24 cellular contexts compared by ENCODE assay signal in genomic region chr6:162468326-162468725, GRCh38.
A peak's percentile ranks its signal among the peaks of the same experiment; 100 is the strongest.
DNase-seq lines count a peak whose midpoint lies in the region; ATAC-seq and TF ChIP-seq lines count a peak whose summit lies in the region.
"Had no signal": no experiment of that assay in that cellular context is flagged by ENCODE, and none has a peak within 500 bp of the region (broad histone marks: within the 10 kb centered on the region; RNA-seq: fewer than 3 reads in every experiment).

No MANE protein-coding gene starts in this region.

- no peak for TF ChIP-seq POLR2A in gastrocnemius medialis (IDR thresholded peaks at IDR 0.05)

- H3K27ac ChIP-seq in heart right ventricle (peak overlapping the region in 9 of 10 donors; percentile 28 to 85 (median 76)), gastrocnemius medialis (peak overlapping the region in 2 of 4 donors; percentile 46 to 58)
- H3K27ac ChIP-seq: colonic mucosa, epithelial cell of prostate, gastroesophageal sphincter, PC-9, spleen, transverse colon, WERI-Rb-1 had no signal

- H3K27me3 ChIP-seq in BJ (ENCODE audit: control insufficient read depth, insufficient read depth, low read length) (no peaks in the 10 kb centered on the region), heart right ventricle (no peaks in the 10 kb centered on the region), gastrocnemius medialis (no peaks in the 10 kb centered on the region)
- H3K27me3 ChIP-seq: colonic mucosa, gastroesophageal sphincter, spleen, transverse colon had no signal

- TF ChIP-seq CTCF in BJ (IDR thresholded peaks at IDR 0.05; ENCODE audit: insufficient read depth, low read depth, low read length) (no peak), astrocyte of the spinal cord (IDR thresholded peaks at IDR 0.05; ENCODE audit: low read depth, low read length) (no peak), heart right ventricle (IDR thresholded peaks at IDR 0.05) (no peak), gastrocnemius medialis (IDR thresholded peaks at IDR 0.05 in 4 of 5, conservative IDR thresholded peaks at IDR 0.05 in 1 of 5) (no peak), GM13977 (IDR thresholded peaks at IDR 0.05; ENCODE audit: extremely low read depth, insufficient read depth, missing control alignments) (no peak)

- ATAC-seq in heart right ventricle (peak; percentile 68 to 94 (median 84)), gastrocnemius medialis (peak; percentile 51 to 56), HG03460 (IDR thresholded peaks at IDR 0.05; ENCODE audit: unreplicated experiment) (no peak)
- ATAC-seq: activated T-cell treated with anti-CD3 and anti-CD28 coated beads, Interleukin-2, amount 50 U/mL, for 4 hours; gastroesophageal sphincter; natural killer cell treated with Interleukin-12 subunit alpha and Interleukin-12 subunit beta and Interleukin-15 and Interleukin-18, amount 100 ng/mL, for 72 hours had no signal

- H3K36me3 ChIP-seq in BJ (ENCODE audit: control insufficient read depth, insufficient read depth, low read length), result no peaks in the 10 kb centered on the region
- no peaks in the 10 kb centered on the region for H3K36me3 ChIP-seq in heart right ventricle
- no peaks in the 10 kb centered on the region for H3K36me3 ChIP-seq in gastrocnemius medialis
- H3K36me3 ChIP-seq: colonic mucosa, gastroesophageal sphincter, spleen, transverse colon, WERI-Rb-1 had no signal

- H3K4me1 ChIP-seq in heart right ventricle, result peaks cover 0 to 12% (median 0%) of the 10 kb centered on the region in 9 donors
- peaks cover 34 to 38% of the 10 kb centered on the region in 2 donors for H3K4me1 ChIP-seq in gastrocnemius medialis
- H3K4me1 ChIP-seq: colonic mucosa, spleen, transverse colon had no signal

- CTCF ChIA-PET in BJ (lab: Yijun Ruan, JAX), result no interaction called here

- H3K9me3 ChIP-seq in heart right ventricle (no peaks in the 10 kb centered on the region), gastrocnemius medialis (no peaks in the 10 kb centered on the region)
- H3K9me3 ChIP-seq: colonic mucosa, gastroesophageal sphincter, spleen, transverse colon had no signal

- 29 to 41% methylated on average over 2 of the region's 2 CpGs for WGBS in heart right ventricle, 2 donors

- intact Hi-C loops in heart right ventricle (cut with DNase I) (loop anchor here in 1 of 10 donors (5.0 kb wide), 1 partner anchor 281 kb away; no protein-coding TSS in a partner anchor), gastrocnemius medialis (cut with DNase I; ENCODE audit: low total_unique reads) (loop anchor here (10.0 kb wide), 1 partner anchor 256 kb away; the partner anchor contains the start of genes PACRG and PRKN)

- POLR2A ChIA-PET in BJ (lab: Charles Lee), result no interaction called here

- no peak overlapping the region for H3K4me3 ChIP-seq in BJ (ENCODE audit: low read depth, low read length)
- no peak overlapping the region for H3K4me3 ChIP-seq in astrocyte of the spinal cord (ENCODE audit: low read depth, low read length)
- no peak overlapping the region for H3K4me3 ChIP-seq in heart right ventricle
- no peak overlapping the region for H3K4me3 ChIP-seq in gastrocnemius medialis
- H3K4me3 ChIP-seq: colonic mucosa, gastroesophageal sphincter, PC-9, spleen, transverse colon had no signal

- DNase-seq in BJ (ENCODE audit: low read depth), result peak; percentile 0
- DNase-seq in astrocyte of the spinal cord (ENCODE audit: low read depth, low spot score), result peak; percentile 14
- peak in 1 of 2 donors; percentile 67 for DNase-seq in heart right ventricle
- no peak for DNase-seq in gastrocnemius medialis
- no peak for DNase-seq in GM13977 (ENCODE audit: low spot score)
- DNase-seq in NCI-H146 treated with DMSO at 0.1 percent for 48 hours (lab: John Stamatoyannopoulos, UW; ENCODE audit: unreplicated experiment), result no peak
- DNase-seq: activated CD4-positive, alpha-beta T cell treated with anti-CD3 and anti-CD28 coated beads, Interleukin-2, amount 10 ng/mL, durations not matched to agents 7 days and 5 days; activated T-cell treated with anti-CD3 and anti-CD28 coated beads, Interleukin-2, amount 50 U/mL, for 4 hours; colonic mucosa; effector CD8-positive, alpha-beta T cell; KG1; midbrain; NCI-H1417 treated with DMSO at 0.1 percent for 48 hours; PC-9; SHP77; spleen; SW 1271; T-helper 9 cell; transverse colon; WERI-Rb-1 had no signal

- in situ Hi-C loops in astrocyte of the spinal cord (cut with HindIII; ENCODE audit: low sequenced_read_pairs), result no loop called here
- in situ Hi-C loops in gastrocnemius medialis (cut with MboI; ENCODE audit: low sequenced_read_pairs in 4 of 4), result no loop called here
- in situ Hi-C loops in GM13977 (cut with MboI; ENCODE audit: low pct_unique_long_range_greater_than_20kb, low sequenced_read_pairs, unreplicated experiment), result no loop called here

Comparison
In these comparisons a context has a peak if more than half of its experiments do, and no peak if none do; other contexts are left out.
1. DNase-seq: peak in BJ (single experiment) and astrocyte of the spinal cord (single experiment); none in gastrocnemius medialis (0 of 2), GM13977 (single experiment) and NCI-H146 treated with DMSO at 0.1 percent for 48 hours (single experiment).